Comparison of ENCODE assay signal across 22 cellular contexts in genomic region chr16:16881771-16882170, GRCh38.
DNase-seq lines count a peak whose midpoint lies in the region; ATAC-seq, FAIRE-seq and TF ChIP-seq lines count a peak whose summit lies in the region.
"Had no signal": no experiment of that assay in that cellular context is flagged by ENCODE, and none has a peak within 500 bp of the region (broad histone marks: within the 10 kb centered on the region; RNA-seq: fewer than 3 reads in every experiment).

No MANE protein-coding gene starts in this region.

- no peak for TF ChIP-seq EP300 in GM12878 (IDR thresholded peaks at IDR 0.05; ENCODE audit: borderline replicate concordance in 1 of 2, control insufficient read depth in 1 of 2, low read depth in 2 of 2, low read length in 2 of 2)

- DNase-seq in GM12878 (ENCODE audit: low read depth, low spot score) (no peak), endodermal cell (no peak), neural crest cell (ENCODE audit: low read depth, low spot score) (no peak), vagina (ENCODE audit: extremely low spot score in 2 of 2) (peak; percentile 11 to 43), NCI-H510A treated with DMSO at 0.1 percent for 48 hours (lab: John Stamatoyannopoulos, UW) (no peak)
- DNase-seq: BE2C; CD8-positive, alpha-beta T cell; COR-L47; DMS153; DMS79 treated with DMSO at 0.1 percent for 48 hours; EL; GM23248; H9; IMR-90 had no signal

- H3K9ac ChIP-seq in GM12878 (ENCODE audit: control insufficient read depth, insufficient read depth, low read length) (no peak overlapping the region), endodermal cell (ENCODE audit: extremely low read depth, low read length, poor library complexity, severe bottlenecking) (no peak overlapping the region)
- H3K9ac ChIP-seq: GM23248 had no signal

- RAD21 ChIA-PET in GM12878 (lab: Charles Lee; ENCODE audit: unreplicated experiment): no interaction called here

- H3K4me1 Mint-ChIP-seq in endodermal cell (peaks cover 10% of the 10 kb centered on the region), neural crest cell (peaks cover 32% of the 10 kb centered on the region)

- TF ChIP-seq RAD21 in GM12878 (IDR thresholded peaks at IDR 0.05; ENCODE audit: insufficient read depth, low read depth, low read length): 0 out of 2 replicates have a peak, but pooled peaks have one; percentile 3

- SMC1A ChIA-PET in GM12878 (lab: Charles Lee; ENCODE audit: uncharacterized antibody, unreplicated experiment): interaction anchor here (0.6 to 1.1 kb wide), 3 partner anchors 18 to 769 kb away, joined by 3 read pairs; no protein-coding TSS in a partner anchor

- POLR2A ChIA-PET in GM12878 (lab: Charles Lee): no interaction called here

- intact Hi-C loops in GM12878 (cut with micrococcal nuclease; ENCODE audit: unreplicated experiment) (no loop called here), vagina (cut with DNase I) (no loop called here)

- H3K36me3 ChIP-seq in GM12878 (ENCODE audit: control insufficient read depth in 2 of 2, insufficient read depth in 2 of 2, low read length in 1 of 2) (no peaks in the 10 kb centered on the region), endodermal cell (ENCODE audit: control insufficient read depth, insufficient read depth, low read length) (no peaks in the 10 kb centered on the region), vagina (no peaks in the 10 kb centered on the region)
- H3K36me3 ChIP-seq: BE2C had no signal

- WGBS in GM12878 (ENCODE audit: insufficient coverage, insufficient replicate concordance, low lambda C conversion rate, missing lambda C conversion rate): 25% methylated on average over 6 of the region's 6 CpGs
- 73 to 82% methylated on average over 4 to 6 of the region's 6 CpGs for WGBS in endodermal cell (ENCODE audit: insufficient coverage in 1 of 2, insufficient read length in 1 of 2), 2 experiments

- in situ Hi-C loops in GM12878 (cut with MboI): no loop called here

- H3K27me3 Mint-ChIP-seq in endodermal cell (ENCODE audit: insufficient read depth) (peaks cover 8% of the 10 kb centered on the region), neural crest cell (ENCODE audit: low read depth) (peaks cover 10% of the 10 kb centered on the region)

- TF ChIP-seq CTCF in GM12878 (IDR thresholded peaks at IDR 0.05 in 2 of 3, conservative IDR thresholded peaks at IDR 0.05 in 1 of 3; ENCODE audit: control insufficient read depth in 2 of 3, extremely low read depth in 1 of 3, insufficient read depth in 1 of 3, low read depth in 3 of 3, low read length in 3 of 3) (0 out of 6 replicates have a peak, but pooled peaks of 1 of the 3 experiments have one; percentile 5), endodermal cell (conservative IDR thresholded peaks at IDR 0.05) (peak; percentile 29), neural crest cell (conservative IDR thresholded peaks at IDR 0.05) (no peak), vagina (IDR thresholded peaks at IDR 0.05) (no peak)

- H3K4me3 Mint-ChIP-seq in endodermal cell: no peak overlapping the region
- peak overlapping the region; percentile 47 for H3K4me3 Mint-ChIP-seq in neural crest cell
- H3K4me3 Mint-ChIP-seq: CD8-positive, alpha-beta T cell; H9 had no signal

- FAIRE-seq in GM12878 (lab: Jason Lieb, UNC): no peak
- FAIRE-seq: A549, D721Med, G401.6, GM12892, GM19239 had no signal

- CTCF ChIA-PET in GM12878 (lab: Yijun Ruan, JAX): no interaction called here

- no peaks in the 10 kb centered on the region for H3K9me3 Mint-ChIP-seq in endodermal cell
- H3K9me3 Mint-ChIP-seq in neural crest cell: no peaks in the 10 kb centered on the region
- H3K9me3 Mint-ChIP-seq: CD8-positive, alpha-beta T cell; H9 had no signal

- H2AFZ ChIP-seq in GM12878 (ENCODE audit: control insufficient read depth, low read depth, low read length): no peak overlapping the region
- H2AFZ ChIP-seq: GM23248 had no signal

- ATAC-seq in GM12878 (no peak), GM19035 (IDR thresholded peaks at IDR 0.05; ENCODE audit: unreplicated experiment) (no peak), HG03196 (IDR thresholded peaks at IDR 0.05; ENCODE audit: unreplicated experiment) (no peak)
- ATAC-seq: A549; CD8-positive, alpha-beta T cell had no signal

- no peaks in the 10 kb centered on the region; the same call in 2 of the 3 replicates for H3K9me3 ChIP-seq in GM12878 (replicated peaks; ENCODE audit: control insufficient read depth, insufficient read depth, low read length)
- H3K9me3 ChIP-seq in endodermal cell (ENCODE audit: control insufficient read depth, low read length): no peaks in the 10 kb centered on the region
- no peaks in the 10 kb centered on the region for H3K9me3 ChIP-seq in vagina
- H3K9me3 ChIP-seq: A549, BE2C had no signal

- no peaks in the 10 kb centered on the region for H3K79me2 ChIP-seq in GM12878 (ENCODE audit: control insufficient read depth, insufficient read depth, low read length)

- H3K4me2 ChIP-seq in GM12878 (ENCODE audit: control insufficient read depth, insufficient read depth): no peak overlapping the region
- H3K4me2 ChIP-seq: A549 had no signal

- H3K27ac Mint-ChIP-seq in endodermal cell (no peak overlapping the region), neural crest cell (ENCODE audit: unreplicated experiment) (peak overlapping the region; percentile 65)
- H3K27ac Mint-ChIP-seq: CD8-positive, alpha-beta T cell had no signal

- TF ChIP-seq POLR2A in GM12878 (IDR thresholded peaks at IDR 0.05; ENCODE audit: low read depth, low read length) (no peak), vagina (IDR thresholded peaks at IDR 0.05) (no peak)

- no peaks in the 10 kb centered on the region for H4K20me1 ChIP-seq in GM12878 (ENCODE audit: control insufficient read depth, insufficient read depth)

- H3K36me3 Mint-ChIP-seq in endodermal cell (ENCODE audit: low read depth) (no peaks in the 10 kb centered on the region), neural crest cell (ENCODE audit: low read depth) (no peaks in the 10 kb centered on the region)
- H3K36me3 Mint-ChIP-seq: CD8-positive, alpha-beta T cell had no signal

- no peak overlapping the region for H3K4me3 ChIP-seq in GM12878
- no peak overlapping the region for H3K4me3 ChIP-seq in endodermal cell (ENCODE audit: low read length)
- H3K4me3 ChIP-seq in vagina: no peak overlapping the region
- H3K4me3 ChIP-seq: A549, GM23248 had no signal

- no peaks in the 10 kb centered on the region for H3K27me3 ChIP-seq in GM12878 (replicated peaks in 1 of 2; ENCODE audit: control insufficient read depth in 2 of 2, insufficient read depth in 2 of 2, low read length in 1 of 2)
- H3K27me3 ChIP-seq in endodermal cell (ENCODE audit: control insufficient read depth, insufficient read depth, low read length, poor library complexity, severe bottlenecking): no peaks in the 10 kb centered on the region
- H3K27me3 ChIP-seq in vagina: no peaks in the 10 kb centered on the region
- H3K27me3 ChIP-seq: BE2C had no signal

- BruUV-seq in GM12878 (replicated peaks; lab: Mats Ljungman, UMichigan): no TSS peak

- H3K4me1 ChIP-seq in GM12878 (ENCODE audit: control insufficient read depth, insufficient read depth, low read length) (no peaks in the 10 kb centered on the region), endodermal cell (ENCODE audit: control insufficient read depth, insufficient read depth, low read length) (no peaks in the 10 kb centered on the region), vagina (no peaks in the 10 kb centered on the region)
- H3K4me1 ChIP-seq: A549, BE2C had no signal

- H3K27ac ChIP-seq in GM12878 (ENCODE audit: control insufficient read depth, insufficient read depth): no peak overlapping the region
- H3K27ac ChIP-seq in endodermal cell (ENCODE audit: low read depth, low read length): no peak overlapping the region
- no peak overlapping the region for H3K27ac ChIP-seq in vagina
- H3K27ac ChIP-seq: A549, C4-2B, GM23248 had no signal

TF ChIP-seq in GM12878, 131 proteins besides CTCF, POLR2A, EP300 and RAD21:
- no peak for TF ChIP-seq ZNF274 (IDR thresholded peaks at IDR 0.05; ENCODE audit: insufficient read depth, insufficient read length)
- TF ChIP-seq ZBTB11 (CRISPR knock-in tag; IDR thresholded peaks at IDR 0.05): no peak
- TF ChIP-seq YBX1 (IDR thresholded peaks at IDR 0.05): no peak
- no peak for TF ChIP-seq ZNF384 (IDR thresholded peaks at IDR 0.05; ENCODE audit: borderline replicate concordance, low read depth, low read length)
- TF ChIP-seq NBN (IDR thresholded peaks at IDR 0.05): no peak
- TF ChIP-seq MXI1 (IDR thresholded peaks at IDR 0.05; ENCODE audit: low read depth, low read length): no peak
- TF ChIP-seq SUZ12 (IDR thresholded peaks at IDR 0.05; ENCODE audit: unreplicated experiment): no peak
- no peak for TF ChIP-seq RELA (IDR thresholded peaks at IDR 0.05; ENCODE audit: borderline replicate concordance, partially characterized antibody)
- TF ChIP-seq SMARCA5 (IDR thresholded peaks at IDR 0.05): no peak
- no peak for TF ChIP-seq ZSCAN29 (IDR thresholded peaks at IDR 0.05)
- TF ChIP-seq IRF4 (IDR thresholded peaks at IDR 0.05; ENCODE audit: low read depth, low read length): no peak
- no peak for TF ChIP-seq RFX5 (IDR thresholded peaks at IDR 0.05; ENCODE audit: low read depth, low read length)
- TF ChIP-seq WRNIP1 (IDR thresholded peaks at IDR 0.05; ENCODE audit: borderline replicate concordance, low read depth, low read length): no peak

Comparison
In these comparisons a context has a peak if more than half of its experiments do, and no peak if none do; other contexts are left out.
1. DNase-seq: peak in vagina (2 of 2); none in GM12878 (single experiment), endodermal cell (single experiment), neural crest cell (single experiment) and NCI-H510A treated with DMSO at 0.1 percent for 48 hours (single experiment).